In genomic region chr17:76772842-76773521, GRCh38 we compare ENCODE assay signal across 8 cellular contexts. TPM values are rescaled to one million over a fixed set of nuclear protein-coding genes. Genes with fewer than 3 reads are reported as not detected.
DNase-seq lines count a peak whose midpoint lies in the region; ATAC-seq lines count a peak whose summit lies in the region.

No MANE protein-coding gene starts in this region.

- no peaks in the 10 kb centered on the region for H3K27me3 Mint-ChIP-seq in activated naive CD4-positive, alpha-beta T cell treated with anti-CD3 and anti-CD28 coated beads for 36 hours (ENCODE audit: low read depth)

- H3K36me3 Mint-ChIP-seq in activated naive CD4-positive, alpha-beta T cell treated with anti-CD3 and anti-CD28 coated beads for 36 hours (ENCODE audit: low read depth) = peaks cover 25% of the 10 kb centered on the region
- peaks cover 62% of the 10 kb centered on the region for H3K36me3 Mint-ChIP-seq in stimulated activated effector memory CD8-positive, alpha-beta T cell treated with anti-CD3 and anti-CD28 coated beads, Interleukin-12 subunit alpha, Interleukin-12 subunit beta, amount 100 ng/mL, for 72 hours

- peak overlapping the region; percentile 60 for H3K4me3 Mint-ChIP-seq in activated naive CD4-positive, alpha-beta T cell treated with anti-CD3 and anti-CD28 coated beads for 36 hours
- peak overlapping the region; percentile 79 for H3K4me3 Mint-ChIP-seq in stimulated activated effector memory CD8-positive, alpha-beta T cell treated with anti-CD3 and anti-CD28 coated beads, Interleukin-12 subunit alpha, Interleukin-12 subunit beta, amount 100 ng/mL, for 72 hours

- peak; percentile 99 for ATAC-seq in stimulated activated effector memory CD8-positive, alpha-beta T cell treated with anti-CD3 and anti-CD28 coated beads, Interleukin-12 subunit alpha, Interleukin-12 subunit beta, amount 100 ng/mL, for 72 hours
- no peak for ATAC-seq in GM21786 (IDR thresholded peaks at IDR 0.05; ENCODE audit: unreplicated experiment)
- ATAC-seq in HG02870 (IDR thresholded peaks at IDR 0.05; ENCODE audit: unreplicated experiment) = no peak

- DNase-seq in GM04504 (ENCODE audit: low read depth) (peak; percentile 78), RPMI7951 (ENCODE audit: low read depth) (peak; percentile 93), islet precursor cell (peak; percentile 98), substantia nigra (lab: John Stamatoyannopoulos, UW) (no peak)
- peak; percentile 79 for DNase-seq in activated naive CD4-positive, alpha-beta T cell treated with anti-CD3 and anti-CD28 coated beads for 36 hours
- DNase-seq in stimulated activated effector memory CD8-positive, alpha-beta T cell treated with anti-CD3 and anti-CD28 coated beads, Interleukin-12 subunit alpha, Interleukin-12 subunit beta, amount 100 ng/mL, for 72 hours (ENCODE audit: low spot score in 2 of 2) = peak; percentile 7 to 56

- intact Hi-C loops in activated naive CD4-positive, alpha-beta T cell treated with anti-CD3 and anti-CD28 coated beads for 36 hours (cut with micrococcal nuclease) = loop anchor here (1.0 to 2.0 kb wide), 3 partner anchors 20 to 46 kb away; partner anchors contain the start of genes JMJD6, METTL23 and SRSF2

- H3K27ac Mint-ChIP-seq in activated naive CD4-positive, alpha-beta T cell treated with anti-CD3 and anti-CD28 coated beads for 36 hours = peak overlapping the region; percentile 92
- H3K27ac Mint-ChIP-seq in stimulated activated effector memory CD8-positive, alpha-beta T cell treated with anti-CD3 and anti-CD28 coated beads, Interleukin-12 subunit alpha, Interleukin-12 subunit beta, amount 100 ng/mL, for 72 hours = peak overlapping the region; percentile 97

- H3K27ac ChIP-seq in substantia nigra (ENCODE audit: low read depth, low read length, poor library complexity, severe bottlenecking) = no peak overlapping the region

- peaks cover 23% of the 10 kb centered on the region for H3K4me1 Mint-ChIP-seq in activated naive CD4-positive, alpha-beta T cell treated with anti-CD3 and anti-CD28 coated beads for 36 hours (ENCODE audit: low read depth)
- H3K4me1 Mint-ChIP-seq in stimulated activated effector memory CD8-positive, alpha-beta T cell treated with anti-CD3 and anti-CD28 coated beads, Interleukin-12 subunit alpha, Interleukin-12 subunit beta, amount 100 ng/mL, for 72 hours = peaks cover 17% of the 10 kb centered on the region

- CTCF ChIA-PET in activated naive CD4-positive, alpha-beta T cell treated with anti-CD3 and anti-CD28 coated beads for 36 hours (lab: Charles Lee) = interaction anchor here (1.0 kb wide), 1 partner anchor 48 kb away, joined by 3 read pairs; no protein-coding TSS in a partner anchor

- H3K9me3 Mint-ChIP-seq in activated naive CD4-positive, alpha-beta T cell treated with anti-CD3 and anti-CD28 coated beads for 36 hours = no peaks in the 10 kb centered on the region
- no peaks in the 10 kb centered on the region for H3K9me3 Mint-ChIP-seq in stimulated activated effector memory CD8-positive, alpha-beta T cell treated with anti-CD3 and anti-CD28 coated beads, Interleukin-12 subunit alpha, Interleukin-12 subunit beta, amount 100 ng/mL, for 72 hours

RNA-seq across cellular contexts. Expression of gene MFSD11, which starts 35.1 kb away (rescaled TPM):
- total RNA-seq in RPMI7951 (2014; rRNA removed; shearing (Covaris generic)) = 23.0 and 23.4 TPM in 2 replicates
- 10 to 100 TPM; 15.0 to 15.8 TPM for total RNA-seq in activated naive CD4-positive, alpha-beta T cell treated with anti-CD3 and anti-CD28 coated beads for 36 hours

RNA-seq across cellular contexts. Expression of gene SRSF2, which starts 35.9 kb away (rescaled TPM):
- total RNA-seq in RPMI7951 (2014; rRNA removed; shearing (Covaris generic)) = 232 and 251 TPM in 2 replicates
- total RNA-seq in activated naive CD4-positive, alpha-beta T cell treated with anti-CD3 and anti-CD28 coated beads for 36 hours = 100 to 1,000 TPM; 241 to 263 TPM

RNA-seq across cellular contexts. Expression of gene METTL23, which starts 46.3 kb away (rescaled TPM):
- 47.9 and 56.9 TPM in 2 replicates for total RNA-seq in RPMI7951 (2014; rRNA removed; shearing (Covaris generic))
- total RNA-seq in activated naive CD4-positive, alpha-beta T cell treated with anti-CD3 and anti-CD28 coated beads for 36 hours = 10 to 100 TPM; 18.9 to 20.0 TPM

RNA-seq across cellular contexts. Expression of gene JMJD6, which starts 46.6 kb away (rescaled TPM):
- total RNA-seq in RPMI7951 (2014; rRNA removed; shearing (Covaris generic)) = 24.9 and 26.2 TPM in 2 replicates
- total RNA-seq in activated naive CD4-positive, alpha-beta T cell treated with anti-CD3 and anti-CD28 coated beads for 36 hours = 10 to 100 TPM; 33.0 to 33.6 TPM

Comparison
In these comparisons a context has a peak if more than half of its experiments do, and no peak if none do; other contexts are left out.
1. DNase-seq: peak in GM04504 (single experiment), RPMI7951 (single experiment), activated naive CD4-positive, alpha-beta T cell treated with anti-CD3 and anti-CD28 coated beads for 36 hours (single experiment), islet precursor cell (single experiment) and stimulated activated effector memory CD8-positive, alpha-beta T cell treated with anti-CD3 and anti-CD28 coated beads, Interleukin-12 subunit alpha, Interleukin-12 subunit beta, amount 100 ng/mL, for 72 hours (2 of 2); none in substantia nigra (0 of 49).